8 cellular contexts compared by ENCODE assay signal in the genomic region with DNA sequence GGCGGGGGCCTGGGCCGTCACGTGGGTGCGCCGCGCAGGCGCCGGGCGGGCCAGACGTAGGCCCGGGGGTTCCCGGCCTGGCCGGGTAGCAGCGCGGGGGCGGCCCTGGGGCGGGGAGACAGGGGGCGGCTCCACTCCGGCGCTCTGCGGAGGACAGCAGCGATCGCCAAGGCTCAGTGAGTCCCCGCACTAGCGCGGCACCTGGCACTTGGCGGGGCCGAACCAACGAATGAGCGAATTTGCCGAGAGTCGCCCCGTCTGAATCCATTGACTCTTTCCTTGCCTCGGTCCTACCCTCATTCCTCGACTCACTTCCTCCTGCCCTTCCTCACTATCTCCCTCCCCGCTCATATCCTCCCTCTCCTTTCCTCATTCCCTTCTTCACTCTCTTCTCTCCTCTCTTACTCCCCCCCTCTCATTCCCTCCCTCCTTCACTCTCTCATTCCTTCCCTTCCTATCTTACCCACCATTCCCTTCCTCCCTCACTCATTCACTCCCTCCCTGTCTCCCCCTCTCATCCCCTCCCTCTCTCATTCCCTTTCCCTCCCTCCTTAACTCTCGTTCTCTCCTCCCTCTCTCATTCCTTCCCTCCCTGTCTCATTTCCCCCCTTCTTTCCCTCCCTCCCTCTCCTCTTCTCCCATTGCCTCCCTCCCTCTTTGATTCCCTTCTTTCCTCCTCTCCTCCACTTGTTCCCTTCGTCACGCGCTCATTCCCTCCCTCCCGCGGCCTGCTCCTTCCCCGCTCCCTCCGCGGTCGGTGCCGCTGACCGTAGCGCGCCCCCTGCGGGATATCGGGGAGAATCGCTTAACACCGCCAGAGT. TPM values are rescaled to one million over a fixed set of nuclear protein-coding genes. Genes with fewer than 3 reads are reported as not detected.
DNase-seq lines count a peak whose midpoint lies in the region; ATAC-seq, FAIRE-seq and TF ChIP-seq lines count a peak whose summit lies in the region.

No MANE protein-coding gene starts in this region.

- TF ChIP-seq POLR2A in GM12891 (IDR thresholded peaks at IDR 0.05; ENCODE audit: low read depth, low read length), result peak; percentile 65
- peak; percentile 90 for TF ChIP-seq POLR2A in prostate gland (IDR thresholded peaks at IDR 0.05)

- H3K4me1 ChIP-seq in prostate gland (replicated peaks), result no peaks in the 10 kb centered on the region

- peak overlapping the region; percentile 91 for H3K27ac Mint-ChIP-seq in T-helper 1 cell treated with Interleukin-12 subunit alpha and Interleukin-12 subunit beta and Interleukin-4 antibody, amounts not matched to agents 30 μg/mL and 1 μg/mL, for 36 hours

- H3K36me3 ChIP-seq in prostate gland, result no peaks in the 10 kb centered on the region

- FAIRE-seq in GM12891 (lab: Jason Lieb, UNC), result peak; percentile 95

- peak; percentile 87 for ATAC-seq in HG02759 (IDR thresholded peaks at IDR 0.05; ENCODE audit: unreplicated experiment)
- ATAC-seq in left ventricle myocardium superior, result peak; percentile 96

- peak; percentile 75 to 92 (median 92) for TF ChIP-seq CTCF in prostate gland (IDR thresholded peaks at IDR 0.05)

- H3K9me3 Mint-ChIP-seq in T-helper 1 cell treated with Interleukin-12 subunit alpha and Interleukin-12 subunit beta and Interleukin-4 antibody, amounts not matched to agents 30 μg/mL and 1 μg/mL, for 36 hours, result no peaks in the 10 kb centered on the region

- H3K9me3 ChIP-seq in prostate gland, result no peaks in the 10 kb centered on the region

- H3K36me3 Mint-ChIP-seq in T-helper 1 cell treated with Interleukin-12 subunit alpha and Interleukin-12 subunit beta and Interleukin-4 antibody, amounts not matched to agents 30 μg/mL and 1 μg/mL, for 36 hours (ENCODE audit: low read depth), result no peaks in the 10 kb centered on the region

- H3K4me3 ChIP-seq in prostate gland, result peak overlapping the region; percentile 58 to 81

- H3K27me3 Mint-ChIP-seq in T-helper 1 cell treated with Interleukin-12 subunit alpha and Interleukin-12 subunit beta and Interleukin-4 antibody, amounts not matched to agents 30 μg/mL and 1 μg/mL, for 36 hours (ENCODE audit: low read depth), result peaks cover 4% of the 10 kb centered on the region

- H3K27me3 ChIP-seq in prostate gland (replicated peaks; ENCODE audit: insufficient read depth), result no peaks in the 10 kb centered on the region

- DNase-seq in GM12891 (ENCODE audit: insufficient read length, low spot score) (peak; percentile 97), NCI-H1417 treated with DMSO at 0.1 percent for 48 hours (lab: John Stamatoyannopoulos, UW) (peak; percentile 36), amygdala (lab: John Stamatoyannopoulos, UW) (peak; percentile 37 to 95 (median 86)), left ventricle myocardium superior (peak; percentile 96), prostate gland (ENCODE audit: low spot score) (peak; percentile 91), ureter (ENCODE audit: low spot score) (peak; percentile 92)

- WGBS in prostate gland, result under 1% methylated on average over 39 of the region's 54 CpGs

- H3K27ac ChIP-seq in prostate gland, result peak overlapping the region; percentile 97

- intact Hi-C loops in left ventricle myocardium superior (cut with micrococcal nuclease), result no loop called here
- intact Hi-C loops in prostate gland (cut with DNase I), result loop anchor here (5.0 kb wide), 2 partner anchors 59 to 79 kb away; partner anchors contain the start of gene SCARF2

- H3K4me1 Mint-ChIP-seq in T-helper 1 cell treated with Interleukin-12 subunit alpha and Interleukin-12 subunit beta and Interleukin-4 antibody, amounts not matched to agents 30 μg/mL and 1 μg/mL, for 36 hours (ENCODE audit: low read depth), result peaks cover 19% of the 10 kb centered on the region

- peak overlapping the region; percentile 96 for H3K4me3 Mint-ChIP-seq in T-helper 1 cell treated with Interleukin-12 subunit alpha and Interleukin-12 subunit beta and Interleukin-4 antibody, amounts not matched to agents 30 μg/mL and 1 μg/mL, for 36 hours

TF ChIP-seq in GM12891, 5 proteins besides CTCF, POLR2A, EP300 and RAD21:
- no peak for TF ChIP-seq POU2F2 (IDR thresholded peaks at IDR 0.05; ENCODE audit: low read depth, low read length)
- peak; percentile 75 for TF ChIP-seq PAX5 (IDR thresholded peaks at IDR 0.05; ENCODE audit: insufficient read depth, low read length, severe bottlenecking)
- no peak for TF ChIP-seq SPI1 (IDR thresholded peaks at IDR 0.05; ENCODE audit: low read depth, low read length)
- TF ChIP-seq POLR2AphosphoS5 (IDR thresholded peaks at IDR 0.05; ENCODE audit: low read depth, low read length), result no peak
- peak; percentile 53; the same call in 1 of the 2 replicates for TF ChIP-seq TAF1 (IDR thresholded peaks at IDR 0.05; ENCODE audit: low read depth, low read length)

RNA-seq across cellular contexts. Expression of gene KLHL22, which starts 0.5 kb away (rescaled TPM):
- polyA plus RNA-seq in GM12891 (2012; ENCODE audit: low read depth, missing spikeins), result 12.0 TPM
- total RNA-seq in left ventricle myocardium superior, result 14.2 TPM
- total RNA-seq in prostate gland, result 10 to 100 TPM; 45.1 to 51.3 TPM
- total RNA-seq in ureter, result 26.2 TPM

RNA-seq across cellular contexts. Expression of gene MED15, which starts 11.3 kb away (rescaled TPM):
- polyA plus RNA-seq in GM12891 (2012; ENCODE audit: low read depth, missing spikeins), result 40.8 TPM
- total RNA-seq in left ventricle myocardium superior (51.0 TPM), prostate gland (10 to 100 TPM; 43.2 to 87.1 TPM), ureter (119 TPM)

RNA-seq across cellular contexts. Expression of gene SCARF2, which starts 58.4 kb away (rescaled TPM):
- polyA plus RNA-seq in GM12891 (2012; ENCODE audit: low read depth, missing spikeins), result 0.08 TPM
- total RNA-seq in left ventricle myocardium superior (2.7 TPM), prostate gland (10 to 100 TPM; 12.8 to 28.6 TPM), ureter (11.0 TPM)

Comparison
In these comparisons a context has a peak if more than half of its experiments do, and no peak if none do; other contexts are left out.
1. Peak in every context shown above with its lines: DNase-seq, ATAC-seq, H3K4me3 ChIP-seq and H3K27ac ChIP-seq.
2. DNase-seq: peak in every context shown above with its lines; median percentile 97 in GM12891; 96 in left ventricle myocardium superior; 92 in ureter; 91 in prostate gland; 86 in amygdala; 36 in NCI-H1417 treated with DMSO at 0.1 percent for 48 hours.